ENCODE assay signal across 8 cellular contexts in genomic region chr3:149575213-149575961, GRCh38.
DNase-seq lines count a peak whose midpoint lies in the region; FAIRE-seq and TF ChIP-seq lines count a peak whose summit lies in the region.

No MANE protein-coding gene starts in this region.

- no peaks in the 10 kb centered on the region for H3K79me2 ChIP-seq in neural progenitor cell (ENCODE audit: low read depth)

- H3K36me3 Mint-ChIP-seq in neural progenitor cell = peaks cover 9% of the 10 kb centered on the region

- no peaks in the 10 kb centered on the region for H4K20me1 ChIP-seq in neural progenitor cell (ENCODE audit: low read depth)

- H2AFZ ChIP-seq in neural progenitor cell (replicated peaks) = no peak overlapping the region

- peaks cover 17% of the 10 kb centered on the region for H3F3A ChIP-seq in neural progenitor cell (ENCODE audit: low read depth)

- no peaks in the 10 kb centered on the region for H3K9me3 Mint-ChIP-seq in neural progenitor cell

- H3K4me3 Mint-ChIP-seq in neural progenitor cell = no peak overlapping the region

- H3K9me3 ChIP-seq in BE2C (no peaks in the 10 kb centered on the region), neural progenitor cell (ENCODE audit: low read depth) (no peaks in the 10 kb centered on the region)

- H3K9ac ChIP-seq in neural progenitor cell = no peak overlapping the region

- H3K36me3 ChIP-seq in BE2C = no peaks in the 10 kb centered on the region
- H3K36me3 ChIP-seq in neural progenitor cell = no peaks in the 10 kb centered on the region

- H3K27ac ChIP-seq in neural progenitor cell = peak overlapping the region; percentile 27

- peak overlapping the region; percentile 15 for H3K27ac Mint-ChIP-seq in neural progenitor cell

- no peaks in the 10 kb centered on the region for H3K27me3 Mint-ChIP-seq in neural progenitor cell (ENCODE audit: insufficient read depth, low read depth)

- H3K4me1 ChIP-seq in BE2C (peaks cover 7% of the 10 kb centered on the region; the same call in 1 of the 2 replicates), neural progenitor cell (peaks cover 24% of the 10 kb centered on the region)

- DNase-seq in BE2C (peak; percentile 27), NCI-H446 treated with DMSO at 0.1 percent for 48 hours (lab: John Stamatoyannopoulos, UW) (peak; percentile 96), epithelial cell of esophagus (ENCODE audit: low read depth) (peak; percentile 57), neural progenitor cell (ENCODE audit: low spot score) (peak; percentile 18), CD1c-positive myeloid dendritic cell (ENCODE audit: extremely low spot score) (no peak), D721Med (ENCODE audit: insufficient read length, low spot score) (no peak), GM12891 (ENCODE audit: insufficient read length, low spot score) (no peak)
- DNase-seq in activated effector memory CD4-positive, alpha-beta T cell treated with Interleukin-2 at 50 U/mL for 16 hours = no peak

- no peaks in the 10 kb centered on the region for H3K27me3 ChIP-seq in BE2C
- no peaks in the 10 kb centered on the region for H3K27me3 ChIP-seq in neural progenitor cell

- TF ChIP-seq POLR2A in GM12891 (IDR thresholded peaks at IDR 0.05; ENCODE audit: low read depth, low read length) = no peak

- peak overlapping the region; percentile 39 for H3K4me2 ChIP-seq in neural progenitor cell

- TF ChIP-seq CTCF in BE2C (IDR thresholded peaks at IDR 0.05; ENCODE audit: low read depth, low read length) = no peak
- TF ChIP-seq CTCF in epithelial cell of esophagus (IDR thresholded peaks at IDR 0.05; ENCODE audit: insufficient read depth, low read depth, low read length, missing control alignments) = no peak
- no peak for TF ChIP-seq CTCF in neural progenitor cell (IDR thresholded peaks at IDR 0.05)
- TF ChIP-seq CTCF in D721Med (IDR thresholded peaks at IDR 0.05; ENCODE audit: insufficient read depth, missing control alignments) = no peak

- H3K4me1 Mint-ChIP-seq in neural progenitor cell = peaks cover 30% of the 10 kb centered on the region

- H3K4me3 ChIP-seq in BE2C (ENCODE audit: low read depth, low read length) (no peak overlapping the region), epithelial cell of esophagus (ENCODE audit: low read length) (no peak overlapping the region), neural progenitor cell (no peak overlapping the region)

- FAIRE-seq in D721Med (lab: Jason Lieb, UNC) = no peak
- no peak for FAIRE-seq in GM12891 (lab: Jason Lieb, UNC)

TF ChIP-seq in GM12891, 5 proteins besides CTCF, POLR2A, EP300 and RAD21:
- no peak for TF ChIP-seq POLR2AphosphoS5 (IDR thresholded peaks at IDR 0.05; ENCODE audit: low read depth, low read length)
TF ChIP-seq in GM12891: peak in this region for 0.

Comparison
In these comparisons a context has a peak if more than half of its experiments do, and no peak if none do; other contexts are left out.
1. DNase-seq: peak in BE2C (single experiment), NCI-H446 treated with DMSO at 0.1 percent for 48 hours (single experiment), epithelial cell of esophagus (single experiment) and neural progenitor cell (single experiment); none in CD1c-positive myeloid dendritic cell (single experiment), D721Med (single experiment), GM12891 (single experiment) and activated effector memory CD4-positive, alpha-beta T cell treated with Interleukin-2 at 50 U/mL for 16 hours (single experiment).